ENCODE assay signal across 17 cellular contexts in genomic region chr1:201429771-201430501, GRCh38. TPM values are rescaled to one million over a fixed set of nuclear protein-coding genes. Genes with fewer than 3 reads are reported as not detected.
DNase-seq lines count a peak whose midpoint lies in the region; TF ChIP-seq lines count a peak whose summit lies in the region.
"Had no signal": no experiment of that assay in that cellular context is flagged by ENCODE, and none has a peak within 500 bp of the region (broad histone marks: within the 10 kb centered on the region; RNA-seq: fewer than 3 reads in every experiment).

No MANE protein-coding gene starts in this region.

- intact Hi-C loops in posterior vena cava (cut with DNase I), result loop anchor here in 1 of 2 donors (5.0 kb wide), 2 partner anchors 303 to 1697 kb away; partner anchors contain the start of genes ADORA1 and ASCL5
- intact Hi-C loops in activated CD4-positive, alpha-beta T cell treated with anti-CD3 and anti-CD28 coated beads, Interleukin-2, amount 10 ng/mL, durations not matched to agents 24 days and 14 days (cut with micrococcal nuclease), result no loop called here

- H3K9me3 Mint-ChIP-seq in glutamatergic neuron (ENCODE audit: unreplicated experiment), result peaks cover 8% of the 10 kb centered on the region
- H3K9me3 Mint-ChIP-seq in activated CD4-positive, alpha-beta T cell treated with anti-CD3 and anti-CD28 coated beads, Interleukin-2, amount 10 ng/mL, durations not matched to agents 24 days and 14 days, result no peaks in the 10 kb centered on the region
- H3K9me3 Mint-ChIP-seq: CD8-positive, alpha-beta memory T cell had no signal

- peaks cover 17% of the 10 kb centered on the region for H3K4me1 Mint-ChIP-seq in glutamatergic neuron (ENCODE audit: low read depth, unreplicated experiment)
- H3K4me1 Mint-ChIP-seq in activated CD4-positive, alpha-beta T cell treated with anti-CD3 and anti-CD28 coated beads, Interleukin-2, amount 10 ng/mL, durations not matched to agents 24 days and 14 days, result no peaks in the 10 kb centered on the region

- TF ChIP-seq POLR2A in tibial nerve (IDR thresholded peaks at IDR 0.05), result no peak

- peak overlapping the region; percentile 78 for H3K27ac Mint-ChIP-seq in glutamatergic neuron (ENCODE audit: unreplicated experiment)
- no peak overlapping the region for H3K27ac Mint-ChIP-seq in activated CD4-positive, alpha-beta T cell treated with anti-CD3 and anti-CD28 coated beads, Interleukin-2, amount 10 ng/mL, durations not matched to agents 24 days and 14 days

- H3K9me3 ChIP-seq in tibial nerve, result no peaks in the 10 kb centered on the region

- H3K36me3 ChIP-seq in tibial nerve, result no peaks in the 10 kb centered on the region

- DNase-seq in NCI-H2171 (lab: John Stamatoyannopoulos, UW) (peak; percentile 55), NCI-H524 treated with DMSO at 0.1 percent for 48 hours (lab: John Stamatoyannopoulos, UW) (peak; percentile 70), glutamatergic neuron (no peak), posterior vena cava (ENCODE audit: low spot score) (peak; percentile 62), tibial nerve (ENCODE audit: low spot score in 2 of 2) (no peak)
- DNase-seq in activated CD4-positive, alpha-beta T cell treated with anti-CD3 and anti-CD28 coated beads, Interleukin-2, amount 50 U/mL, for 48 hours, result no peak
- DNase-seq in activated CD4-positive, alpha-beta T cell treated with anti-CD3 and anti-CD28 coated beads, Interleukin-2, amount 10 ng/mL, durations not matched to agents 24 days and 14 days, result no peak
- DNase-seq in activated naive CD4-positive, alpha-beta T cell (lab: John Stamatoyannopoulos, UW), result no peak
- DNase-seq: CD8-positive, alpha-beta memory T cell; DMS153; EL; HCEC 1CT; IMR-90; NCI-H1417; NCI-H2081; NCI-H345 had no signal

- no peaks in the 10 kb centered on the region for H3K27me3 ChIP-seq in tibial nerve

- no peak overlapping the region for H3K4me3 ChIP-seq in tibial nerve

- TF ChIP-seq EP300 in tibial nerve (IDR thresholded peaks at IDR 0.05), result no peak

- WGBS in tibial nerve, 2 donors, result 86 to 88% methylated on average over 17 of the region's 17 CpGs

- no peak overlapping the region for H3K4me3 Mint-ChIP-seq in glutamatergic neuron (ENCODE audit: unreplicated experiment)
- H3K4me3 Mint-ChIP-seq in activated CD4-positive, alpha-beta T cell treated with anti-CD3 and anti-CD28 coated beads, Interleukin-2, amount 10 ng/mL, durations not matched to agents 24 days and 14 days, result no peak overlapping the region
- H3K4me3 Mint-ChIP-seq: CD8-positive, alpha-beta memory T cell had no signal

- peaks cover 3% of the 10 kb centered on the region for H3K27me3 Mint-ChIP-seq in glutamatergic neuron (ENCODE audit: unreplicated experiment)
- H3K27me3 Mint-ChIP-seq in activated CD4-positive, alpha-beta T cell treated with anti-CD3 and anti-CD28 coated beads, Interleukin-2, amount 10 ng/mL, durations not matched to agents 24 days and 14 days, result peaks cover 17% of the 10 kb centered on the region

- no peak overlapping the region for H3K27ac ChIP-seq in tibial nerve

- peaks cover 0 to under 1% (median 0%) of the 10 kb centered on the region in 4 donors for H3K4me1 ChIP-seq in tibial nerve

- TF ChIP-seq CTCF in glutamatergic neuron (IDR thresholded peaks at IDR 0.05; ENCODE audit: partially characterized antibody, unreplicated experiment), result no peak
- TF ChIP-seq CTCF in tibial nerve (IDR thresholded peaks at IDR 0.05), result no peak

- no peaks in the 10 kb centered on the region for H3K36me3 Mint-ChIP-seq in glutamatergic neuron (ENCODE audit: unreplicated experiment)
- H3K36me3 Mint-ChIP-seq in activated CD4-positive, alpha-beta T cell treated with anti-CD3 and anti-CD28 coated beads, Interleukin-2, amount 10 ng/mL, durations not matched to agents 24 days and 14 days (ENCODE audit: low read depth), result no peaks in the 10 kb centered on the region
- H3K36me3 Mint-ChIP-seq: CD8-positive, alpha-beta memory T cell had no signal

RNA-seq across cellular contexts. Expression of gene TNNI1, which starts 8.4 kb away (rescaled TPM):
- total RNA-seq in glutamatergic neuron (ENCODE audit: unreplicated experiment), result 4.1 TPM
- not detected for total RNA-seq in posterior vena cava
- total RNA-seq in tibial nerve, result 1 to 10 TPM in 1 of 4 donors, under 1 TPM in 1, not detected in 2; under 0.01 to 3.5 TPM
- total RNA-seq in activated CD4-positive, alpha-beta T cell treated with anti-CD3 and anti-CD28 coated beads, Interleukin-2, amount 10 ng/mL, durations not matched to agents 24 days and 14 days, result not detected in 2 replicates
- total RNA-seq: CD8-positive, alpha-beta memory T cell; HT-29; IMR-90 had no signal

RNA-seq across cellular contexts. Expression of gene LAD1, which starts 30.8 kb away (rescaled TPM):
- total RNA-seq in glutamatergic neuron (ENCODE audit: unreplicated experiment), result 0.25 TPM
- under 1 TPM in 1 of 2 donors, not detected in 1; 0.29 TPM for total RNA-seq in posterior vena cava
- total RNA-seq in tibial nerve, result not detected
- total RNA-seq in activated CD4-positive, alpha-beta T cell treated with anti-CD3 and anti-CD28 coated beads, Interleukin-2, amount 10 ng/mL, durations not matched to agents 24 days and 14 days, result not detected in 2 replicates
- total RNA-seq: CD8-positive, alpha-beta memory T cell had no signal

RNA-seq across cellular contexts. Expression of gene PHLDA3, which starts 39.1 kb away (rescaled TPM):
- total RNA-seq in glutamatergic neuron (ENCODE audit: unreplicated experiment) (18.5 TPM), posterior vena cava (10 to 100 TPM; 55.0 to 57.4 TPM), tibial nerve (100 to 1,000 TPM; 243 to 301 (median 271) TPM)
- total RNA-seq in activated CD4-positive, alpha-beta T cell treated with anti-CD3 and anti-CD28 coated beads, Interleukin-2, amount 10 ng/mL, durations not matched to agents 24 days and 14 days, result 11.7 and 12.0 TPM in 2 replicates

RNA-seq across cellular contexts. Expression of gene TNNT2, which starts 52.5 kb away (rescaled TPM):
- total RNA-seq in glutamatergic neuron (ENCODE audit: unreplicated experiment), result not detected
- not detected for total RNA-seq in posterior vena cava
- total RNA-seq in tibial nerve, result 100 to 1,000 TPM in 1 of 4 donors, 10 to 100 TPM in 1, 1 to 10 TPM in 2; 6.6 to 128 (median 45.7) TPM
- not detected in 2 replicates for total RNA-seq in activated CD4-positive, alpha-beta T cell treated with anti-CD3 and anti-CD28 coated beads, Interleukin-2, amount 10 ng/mL, durations not matched to agents 24 days and 14 days
- total RNA-seq: CD8-positive, alpha-beta memory T cell had no signal

Comparison
In these comparisons a context has a peak if more than half of its experiments do, and no peak if none do; other contexts are left out.
1. DNase-seq: peak in NCI-H2171 (single experiment), NCI-H524 treated with DMSO at 0.1 percent for 48 hours (single experiment) and posterior vena cava (single experiment); none in glutamatergic neuron (single experiment), tibial nerve (0 of 2), activated CD4-positive, alpha-beta T cell treated with anti-CD3 and anti-CD28 coated beads, Interleukin-2, amount 50 U/mL, for 48 hours (0 of 2), activated CD4-positive, alpha-beta T cell treated with anti-CD3 and anti-CD28 coated beads, Interleukin-2, amount 10 ng/mL, durations not matched to agents 24 days and 14 days (single experiment) and activated naive CD4-positive, alpha-beta T cell (0 of 4).
2. RNA of gene PHLDA3, which starts 39.1 kb away (total RNA-seq): 243 to 301 TPM in tibial nerve; 55.0 to 57.4 TPM in posterior vena cava, 18.5 TPM in glutamatergic neuron (single experiment) and 11.7 to 12.0 TPM in activated CD4-positive, alpha-beta T cell treated with anti-CD3 and anti-CD28 coated beads, Interleukin-2, amount 10 ng/mL, durations not matched to agents 24 days and 14 days; every median in the first group is over 4 times any median in the second.